In genomic region chr22:41301085-41302015, GRCh38 we compare ENCODE assay signal across 1 cellular context.
TF ChIP-seq lines count a peak whose summit lies in the region.

Gene ZC3H7B (plus strand): TSS chr22:41301525. CDS start chr22:41320661, 19,136 bp downstream.

TF ChIP-seq in K562, 482 proteins besides CTCF, POLR2A, EP300 and RAD21 (continued from another document):
- TF ChIP-seq ZNF175 (CRISPR knock-in tag; IDR thresholded peaks at IDR 0.05; ENCODE audit: low read depth) (no peak), RBBP5 (IDR thresholded peaks at IDR 0.05; ENCODE audit: borderline replicate concordance, insufficient read depth, low read length, poor library complexity, severe bottlenecking) (peak; percentile 75), ZNF518B (CRISPR knock-in tag; IDR thresholded peaks at IDR 0.05) (no peak), ARID3B (CRISPR knock-in tag; IDR thresholded peaks at IDR 0.05; ENCODE audit: borderline replicate concordance) (no peak), RBM22 (IDR thresholded peaks at IDR 0.05; ENCODE audit: low read depth, low read length, poor library complexity, severe bottlenecking) (no peak), HLTF (IDR thresholded peaks at IDR 0.05) (no peak), SMAD3 (CRISPR knock-in tag; conservative IDR thresholded peaks at IDR 0.05) (no peak), FOXJ2 (tag; IDR thresholded peaks at IDR 0.05) (no peak), MAZ (CRISPR knock-in tag; conservative IDR thresholded peaks at IDR 0.05 in 1 of 2, IDR thresholded peaks at IDR 0.05 in 1 of 2) (peak; percentile 52 to 60; a peak in 1 of 4 replicates), ARID3A (IDR thresholded peaks at IDR 0.05; ENCODE audit: borderline replicate concordance, low read depth, low read length) (no peak), CBX2 (IDR thresholded peaks at IDR 0.05; ENCODE audit: insufficient read depth, low read length, poor library complexity, severe bottlenecking) (no peak), PHB2 (IDR thresholded peaks at IDR 0.05; ENCODE audit: low read depth) (no peak), PHB (CRISPR knock-in tag; IDR thresholded peaks at IDR 0.05) (no peak), PTTG1 (tag; IDR thresholded peaks at IDR 0.05; ENCODE audit: low read depth) (no peak), RBM17 (IDR thresholded peaks at IDR 0.05; ENCODE audit: borderline replicate concordance, low read depth, low read length) (no peak), CTCFL (IDR thresholded peaks at IDR 0.05; ENCODE audit: borderline replicate concordance, insufficient read depth, low read depth, low read length, poor library complexity, severe bottlenecking) (peak; percentile 76), ZNF41 (CRISPR knock-in tag; conservative IDR thresholded peaks at IDR 0.05) (no peak), PURB (CRISPR knock-in tag; IDR thresholded peaks at IDR 0.05; ENCODE audit: low read depth) (no peak), BRF1 (IDR thresholded peaks at IDR 0.05; ENCODE audit: borderline replicate concordance, extremely low read depth, insufficient read length) (no peak), RBFOX2 (IDR thresholded peaks at IDR 0.05; ENCODE audit: low read depth, low read length) (peak; percentile 84), C11orf30 (IDR thresholded peaks at IDR 0.05; ENCODE audit: low read depth) (no peak), SMARCB1 (IDR thresholded peaks at IDR 0.05; ENCODE audit: insufficient read length, low read depth) (peak; percentile 47), NBN (IDR thresholded peaks at IDR 0.05; ENCODE audit: low read depth) (no peak), ZNF75A (CRISPR knock-in tag; IDR thresholded peaks at IDR 0.05) (no peak), ZNF639 (CRISPR knock-in tag; conservative IDR thresholded peaks at IDR 0.05 in 1 of 2, IDR thresholded peaks at IDR 0.05 in 1 of 2) (no peak), SMC3 (conservative IDR thresholded peaks at IDR 0.05; ENCODE audit: insufficient read depth, low read depth, low read length) (no peak), ZC3H11A (IDR thresholded peaks at IDR 0.05; ENCODE audit: low read depth, low read length) (no peak), EGR1 (conservative IDR thresholded peaks at IDR 0.05) (peak; percentile 63), UBTF (IDR thresholded peaks at IDR 0.05; ENCODE audit: borderline replicate concordance in 1 of 2, low read depth in 2 of 2, low read length in 2 of 2) (peak; percentile 69 to 95; a peak in 2 of 4 replicates), FOXA1 (IDR thresholded peaks at IDR 0.05; ENCODE audit: borderline replicate concordance) (no peak), IRF2 (CRISPR knock-in tag; IDR thresholded peaks at IDR 0.05) (no peak), U2AF2 (optimal IDR thresholded peaks at IDR 0.05; ENCODE audit: low read depth, low read length) (no peak), OTX1 (CRISPR knock-in tag; IDR thresholded peaks at IDR 0.05) (no peak), MYNN (IDR thresholded peaks at IDR 0.05) (no peak), MYNN (CRISPR knock-in tag; IDR thresholded peaks at IDR 0.05) (no peak), POU5F1 (IDR thresholded peaks at IDR 0.05; ENCODE audit: borderline replicate concordance, low read depth, low read length, partially characterized antibody) (no peak), SMARCA4 (IDR thresholded peaks at IDR 0.05) (no peak), ZKSCAN1 (IDR thresholded peaks at IDR 0.05; ENCODE audit: low read depth, low read length) (no peak), FOS (IDR thresholded peaks at IDR 0.05; ENCODE audit: extremely low read depth, insufficient read length) (no peak), HNRNPLL (IDR thresholded peaks at IDR 0.05; ENCODE audit: low read depth, low read length, poor library complexity, severe bottlenecking) (no peak), GTF2F1 (IDR thresholded peaks at IDR 0.05; ENCODE audit: low read depth, low read length) (no peak), SIRT6 (IDR thresholded peaks at IDR 0.05; ENCODE audit: low read depth, low read length) (no peak), TOE1 (IDR thresholded peaks at IDR 0.05; ENCODE audit: borderline replicate concordance) (peak; percentile 73; the same call in 1 of the 2 replicates), TOE1 (CRISPR knock-in tag; IDR thresholded peaks at IDR 0.05; ENCODE audit: borderline replicate concordance, low read depth) (no peak), NR2C1 (IDR thresholded peaks at IDR 0.05) (no peak), NR2C1 (tag; IDR thresholded peaks at IDR 0.05) (no peak), SMARCA5 (IDR thresholded peaks at IDR 0.05) (no peak), ZNF12 (CRISPR knock-in tag; IDR thresholded peaks at IDR 0.05) (no peak), USF2 (CRISPR knock-in tag; IDR thresholded peaks at IDR 0.05) (no peak), PHF20 (IDR thresholded peaks at IDR 0.05; ENCODE audit: partially characterized antibody) (no peak), SNAPC5 (CRISPR knock-in tag; IDR thresholded peaks at IDR 0.05) (no peak), POLR2AphosphoS5 (IDR thresholded peaks at IDR 0.05; ENCODE audit: control insufficient read depth, insufficient read depth, low read depth, low read length) (peak; percentile 68), ZNF316 (IDR thresholded peaks at IDR 0.05) (no peak), ZZZ3 (IDR thresholded peaks at IDR 0.05) (no peak), GTF3C2 (IDR thresholded peaks at IDR 0.05; ENCODE audit: borderline replicate concordance, extremely low read depth, insufficient read length) (no peak), JUNB (CRISPR knock-in tag; conservative IDR thresholded peaks at IDR 0.05) (no peak), ZNF140 (CRISPR knock-in tag; IDR thresholded peaks at IDR 0.05) (no peak)
TF ChIP-seq in K562: peak in this region for 48.
